Comparison of ENCODE assay signal across 8 cellular contexts in the genomic region with DNA sequence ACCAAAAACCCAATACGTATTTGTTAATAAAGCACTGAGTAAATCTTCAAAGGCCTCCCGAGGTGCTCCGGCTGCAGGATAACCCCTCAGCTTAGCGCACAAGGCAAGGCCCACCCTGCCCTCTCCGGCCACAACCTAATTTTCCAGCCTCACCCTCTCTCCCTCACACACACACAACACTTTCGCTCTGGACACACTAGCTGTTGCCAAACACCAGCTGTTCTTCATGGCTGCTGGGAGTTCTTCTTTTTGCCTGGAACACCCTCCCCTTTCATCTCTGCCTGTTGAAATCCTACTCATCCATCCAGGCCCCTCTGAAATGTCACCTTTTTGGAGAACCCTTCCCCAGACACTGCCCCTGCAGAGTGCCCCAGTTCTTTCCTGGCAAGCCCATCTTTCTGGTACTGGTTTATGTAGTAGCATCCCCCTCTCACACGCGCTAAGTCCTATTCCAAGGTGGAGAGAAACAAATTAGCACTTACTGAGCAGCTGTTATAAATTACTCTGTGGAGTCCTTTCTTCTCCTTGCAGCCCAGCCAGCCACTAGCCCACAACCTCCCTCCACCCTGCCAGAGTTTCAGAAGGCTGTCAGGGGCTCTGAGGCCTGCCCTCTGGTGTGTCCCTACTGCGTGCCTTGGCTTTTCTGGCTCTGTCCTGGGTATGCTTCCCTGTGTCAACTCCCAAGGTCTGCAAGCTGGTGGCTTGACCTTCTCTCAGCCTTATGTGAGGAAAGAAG. TPM values are rescaled to one million over a fixed set of nuclear protein-coding genes. Genes with fewer than 3 reads are reported as not detected.
DNase-seq lines count a peak whose midpoint lies in the region; TF ChIP-seq lines count a peak whose summit lies in the region.

No MANE protein-coding gene starts in this region.

- H3K4me3 ChIP-seq in Peyer's patch = peak overlapping the region; percentile 55 to 81 (median 57)
- peak overlapping the region; percentile 48 for H3K4me3 ChIP-seq in fibroblast of pulmonary artery (replicated peaks; ENCODE audit: low read depth, low read length)
- peak overlapping the region; percentile 69 for H3K4me3 ChIP-seq in skeletal muscle satellite cell (ENCODE audit: low read length)
- H3K4me3 ChIP-seq in BE2C (ENCODE audit: low read depth, low read length) = no peak overlapping the region

- DNase-seq in NCI-H2107 treated with DMSO at 0.1 percent for 48 hours (lab: John Stamatoyannopoulos, UW; ENCODE audit: unreplicated experiment) = peak; percentile 12
- DNase-seq in NCI-H2107 (lab: John Stamatoyannopoulos, UW) = no peak
- no peak for DNase-seq in Peyer's patch
- peak; percentile 31 for DNase-seq in fibroblast of pulmonary artery (ENCODE audit: low read depth)
- no peak for DNase-seq in hepatic stellate cell (ENCODE audit: low spot score)
- DNase-seq in BE2C = no peak
- DNase-seq in NCI-H446 treated with DMSO at 0.1 percent for 48 hours (lab: John Stamatoyannopoulos, UW) = no peak

- H3K4me1 ChIP-seq in Peyer's patch (peaks cover 0 to 12% (median 5%) of the 10 kb centered on the region in 4 donors), skeletal muscle satellite cell (ENCODE audit: control insufficient read depth, insufficient read depth, low read length) (peaks cover 24% of the 10 kb centered on the region), BE2C (no peaks in the 10 kb centered on the region)

- H3K36me3 ChIP-seq in Peyer's patch (no peaks in the 10 kb centered on the region), skeletal muscle satellite cell (ENCODE audit: insufficient read depth, low read length) (no peaks in the 10 kb centered on the region), BE2C (no peaks in the 10 kb centered on the region)

- peak overlapping the region; percentile 92 for H3K9ac ChIP-seq in skeletal muscle satellite cell (ENCODE audit: low read depth, low read length)

- H3K27ac ChIP-seq in Peyer's patch = peak overlapping the region; percentile 78 to 97 (median 83)

- no peak for TF ChIP-seq POLR2A in Peyer's patch (IDR thresholded peaks at IDR 0.05)

- peak overlapping the region; percentile 84 for H3K4me2 ChIP-seq in skeletal muscle satellite cell (ENCODE audit: low read length)

- H3K9me3 ChIP-seq in Peyer's patch (no peaks in the 10 kb centered on the region), skeletal muscle satellite cell (replicated peaks; ENCODE audit: low read length) (no peaks in the 10 kb centered on the region), BE2C (no peaks in the 10 kb centered on the region)

- no peak for TF ChIP-seq CTCF in Peyer's patch (IDR thresholded peaks at IDR 0.05)
- no peak for TF ChIP-seq CTCF in fibroblast of pulmonary artery (IDR thresholded peaks at IDR 0.05; ENCODE audit: low read length, missing control alignments)
- no peak for TF ChIP-seq CTCF in BE2C (IDR thresholded peaks at IDR 0.05; ENCODE audit: low read depth, low read length)

- no peaks in the 10 kb centered on the region for H3K27me3 ChIP-seq in Peyer's patch
- H3K27me3 ChIP-seq in skeletal muscle satellite cell (ENCODE audit: control insufficient read depth, insufficient read depth, low read length) = no peaks in the 10 kb centered on the region
- peaks cover 6% of the 10 kb centered on the region; the same call in 1 of the 2 replicates for H3K27me3 ChIP-seq in BE2C

RNA-seq across cellular contexts. Expression of a gene that starts 0.8 kb away (rescaled TPM):
- total RNA-seq in Peyer's patch = 10 to 100 TPM; 52.3 to 81.7 (median 65.9) TPM
- total RNA-seq in skeletal muscle satellite cell (2012; rRNA removed) = 13.5 and 19.5 TPM in 2 replicates
- polyA plus RNA-seq in BE2C (2012; ENCODE audit: insufficient read depth, insufficient read length, low read depth) = 0.29 TPM

Comparison
In these comparisons a context has a peak if more than half of its experiments do, and no peak if none do; other contexts are left out.
1. DNase-seq: peak in NCI-H2107 treated with DMSO at 0.1 percent for 48 hours (single experiment) and fibroblast of pulmonary artery (single experiment); none in NCI-H2107 (single experiment), Peyer's patch (0 of 3), hepatic stellate cell (single experiment), BE2C (single experiment) and NCI-H446 treated with DMSO at 0.1 percent for 48 hours (single experiment).